Comparison of ENCODE assay signal across 1 cellular context in genomic region chr2:41895334-41895664, GRCh38.
TF ChIP-seq lines count a peak whose summit lies in the region.

No MANE protein-coding gene starts in this region.

TF ChIP-seq in HepG2, 621 proteins besides CTCF, POLR2A, EP300 and RAD21 (continued from another document):
- TF ChIP-seq GABPA (IDR thresholded peaks at IDR 0.05; ENCODE audit: low read depth, low read length) = no peak
- peak; percentile 5; the same call in 1 of the 2 replicates for TF ChIP-seq GABPA (CRISPR knock-in tag; IDR thresholded peaks at IDR 0.05; ENCODE audit: low read depth)
- TF ChIP-seq SPEN (CRISPR knock-in tag; IDR thresholded peaks at IDR 0.05; ENCODE audit: low read depth) = 0 out of 2 replicates have a peak, but pooled peaks have one; percentile 36
- TF ChIP-seq ZNF230 (CRISPR knock-in tag; IDR thresholded peaks at IDR 0.05) = 0 out of 2 replicates have a peak, but pooled peaks have one; percentile 7
- 0 out of 2 replicates have a peak, but pooled peaks have one; percentile 29 for TF ChIP-seq EED (CRISPR knock-in tag; IDR thresholded peaks at IDR 0.05)
- TF ChIP-seq NFIC (IDR thresholded peaks at IDR 0.05; ENCODE audit: low read length) = 0 out of 2 replicates have a peak, but pooled peaks have one; percentile 8
- TF ChIP-seq LCORL (IDR thresholded peaks at IDR 0.05) = no peak
- TF ChIP-seq LCORL (CRISPR knock-in tag; IDR thresholded peaks at IDR 0.05) = 0 out of 2 replicates have a peak, but pooled peaks have one; percentile 49
- TF ChIP-seq PRDM10 (CRISPR knock-in tag; IDR thresholded peaks at IDR 0.05; ENCODE audit: low read depth) = no peak
- 0 out of 2 replicates have a peak, but pooled peaks have one; percentile 9 for TF ChIP-seq ARID4A (CRISPR knock-in tag; IDR thresholded peaks at IDR 0.05; ENCODE audit: borderline replicate concordance)
- peak; percentile 5; the same call in 1 of the 2 replicates for TF ChIP-seq NCOR1 (IDR thresholded peaks at IDR 0.05; ENCODE audit: borderline replicate concordance, low read length)
